ENCODE assay signal across 21 cellular contexts in genomic region chr18:36212978-36213303, GRCh38. TPM values are rescaled to one million over a fixed set of nuclear protein-coding genes. Genes with fewer than 3 reads are reported as not detected.
"Had no signal": no experiment of that assay in that cellular context is flagged by ENCODE, and none has a peak within 500 bp of the region (broad histone marks: within the 10 kb centered on the region; RNA-seq: fewer than 3 reads in every experiment).

No MANE protein-coding gene starts in this region.

- H3K4me3 Mint-ChIP-seq: activated CD4-positive, alpha-beta T cell treated with anti-CD3 and anti-CD28 coated beads for 36 hours; activated CD8-positive, alpha-beta T cell treated with anti-CD3 and anti-CD28 coated beads for 36 hours; activated naive CD8-positive, alpha-beta T cell; effector memory CD8-positive, alpha-beta T cell; immature natural killer cell; natural killer cell had no signal

- DNase-seq: activated CD4-positive, alpha-beta T cell treated with anti-CD3 and anti-CD28 coated beads for 36 hours; activated CD8-positive, alpha-beta T cell treated with anti-CD3 and anti-CD28 coated beads for 36 hours; activated gamma-delta T cell treated with Interleukin-2 at 50 U/mL for 16 hours; activated T-cell treated with anti-CD3 and anti-CD28 coated beads, Interleukin-2, amount 50 U/mL, for 48 hours; cerebellar nuclear complex; dermis blood vessel endothelial cell; effector memory CD8-positive, alpha-beta T cell; heart left ventricle; immature natural killer cell; lower lobe of right lung; natural killer cell; psoas muscle; SJCRH30; stimulated activated CD4-positive, alpha-beta T cell treated with anti-CD3 and anti-CD28 coated beads, Interleukin-15, amount 100 ng/mL, for 24 hours; stimulated activated CD4-positive, alpha-beta T cell treated with anti-CD3 and anti-CD28 coated beads, Interleukin-4, amount 100 ng/mL, for 1 hour; stimulated activated naive CD8-positive, alpha-beta T cell treated with anti-CD3 and anti-CD28 coated beads, Interleukin-15, Interleukin-2, amounts not matched to agents 100 U/mL and 50 U/mL, for 24 hours; T-helper 2 cell had no signal

- H3K27ac ChIP-seq: lower lobe of right lung, psoas muscle, SJCRH30, suprapubic skin, upper lobe of left lung had no signal

- H3K27me3 Mint-ChIP-seq: activated CD4-positive, alpha-beta T cell treated with anti-CD3 and anti-CD28 coated beads for 36 hours; brain had no signal

- H3K27me3 ChIP-seq: heart left ventricle, SJCRH30, suprapubic skin, upper lobe of left lung had no signal

- H3K9me3 Mint-ChIP-seq: effector memory CD8-positive, alpha-beta T cell; immature natural killer cell; natural killer cell had no signal

- H3K9me3 ChIP-seq: SJCRH30, suprapubic skin, upper lobe of left lung had no signal

- H3K27ac Mint-ChIP-seq: activated CD4-positive, alpha-beta T cell treated with anti-CD3 and anti-CD28 coated beads for 36 hours; activated CD8-positive, alpha-beta T cell treated with anti-CD3 and anti-CD28 coated beads for 36 hours; activated naive CD8-positive, alpha-beta T cell; effector memory CD8-positive, alpha-beta T cell; immature natural killer cell; natural killer cell had no signal

- H3K36me3 ChIP-seq: heart left ventricle, lower lobe of right lung, SJCRH30, suprapubic skin, upper lobe of left lung had no signal

- H3K36me3 Mint-ChIP-seq: activated naive CD8-positive, alpha-beta T cell; brain; immature natural killer cell; natural killer cell had no signal

- H3K4me3 ChIP-seq: lower lobe of right lung, psoas muscle, SJCRH30, suprapubic skin, upper lobe of left lung had no signal

- H3K4me1 ChIP-seq: lower lobe of right lung, psoas muscle, SJCRH30, upper lobe of left lung had no signal

- H3K4me1 Mint-ChIP-seq: activated CD4-positive, alpha-beta T cell treated with anti-CD3 and anti-CD28 coated beads for 36 hours; immature natural killer cell; natural killer cell had no signal

- ATAC-seq: activated CD4-positive, alpha-beta T cell treated with anti-CD3 and anti-CD28 coated beads for 36 hours; activated CD8-positive, alpha-beta T cell treated with anti-CD3 and anti-CD28 coated beads for 36 hours; effector memory CD8-positive, alpha-beta T cell; natural killer cell; psoas muscle; stimulated activated naive CD8-positive, alpha-beta T cell treated with anti-CD3 and anti-CD28 coated beads, Interleukin-15, Interleukin-2, amounts not matched to agents 100 U/mL and 50 U/mL, for 24 hours had no signal

RNA-seq across cellular contexts. Expression of gene MOCOS, which starts 25.6 kb away (rescaled TPM):
- total RNA-seq: SJCRH30 had no signal
